14 cellular contexts compared by ENCODE assay signal in the genomic region with DNA sequence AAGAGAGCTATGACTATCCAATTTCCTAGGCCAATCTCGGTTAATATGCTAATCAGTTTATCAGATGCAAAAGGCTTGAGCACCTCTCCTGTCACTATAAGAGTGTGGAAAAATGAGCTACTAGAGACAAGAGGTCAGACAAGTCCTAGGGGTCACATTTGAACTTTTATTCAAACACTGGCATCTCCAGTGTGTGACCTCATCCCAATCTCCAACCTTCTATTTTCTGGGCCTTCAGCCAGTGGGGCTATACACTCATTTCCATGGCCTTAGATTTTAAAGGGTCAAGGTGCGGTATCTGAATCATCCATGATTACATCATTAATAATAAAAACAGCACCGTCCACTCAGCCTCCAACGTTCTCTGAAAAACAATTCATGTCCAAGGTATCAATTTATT.
A peak's percentile ranks its signal among the peaks of the same experiment; 100 is the strongest.
DNase-seq lines count a peak whose midpoint lies in the region; ATAC-seq, FAIRE-seq and TF ChIP-seq lines count a peak whose summit lies in the region.
"Had no signal": no experiment of that assay in that cellular context is flagged by ENCODE, and none has a peak within 500 bp of the region (broad histone marks: within the 10 kb centered on the region; RNA-seq: fewer than 3 reads in every experiment).

No MANE protein-coding gene starts in this region.

- intact Hi-C loops in dorsolateral prefrontal cortex (cut with DNase I): no loop called here

- no peak overlapping the region for H3K9ac ChIP-seq in astrocyte (ENCODE audit: low read length)

- peaks cover 19% of the 10 kb centered on the region for H3K36me3 Mint-ChIP-seq in astrocyte (ENCODE audit: low read depth, unreplicated experiment)

- H4K20me1 ChIP-seq in astrocyte (ENCODE audit: insufficient read depth, low read length): no peaks in the 10 kb centered on the region

- no peaks in the 10 kb centered on the region for H3K27me3 Mint-ChIP-seq in astrocyte (ENCODE audit: low read depth, unreplicated experiment)
- H3K27me3 Mint-ChIP-seq: activated naive CD8-positive, alpha-beta T cell; effector memory CD8-positive, alpha-beta T cell; stimulated activated naive B cell treated with anti-CD40 and anti-IgM and Interleukin-4, amounts not matched to agents 10 μg/mL and 1 μg/mL and 100 μg/mL, for 72 hours had no signal

- H3K4me3 Mint-ChIP-seq in astrocyte (ENCODE audit: unreplicated experiment): no peak overlapping the region
- H3K4me3 Mint-ChIP-seq: activated naive CD8-positive, alpha-beta T cell; effector memory CD8-positive, alpha-beta T cell; nephron progenitor cell; stimulated activated naive B cell treated with anti-CD40 and anti-IgM and Interleukin-4, amounts not matched to agents 10 μg/mL and 1 μg/mL and 100 μg/mL, for 72 hours had no signal

- H3K36me3 ChIP-seq in astrocyte (ENCODE audit: insufficient read depth, low read length): no peaks in the 10 kb centered on the region

- no peaks in the 10 kb centered on the region for H3K9me3 Mint-ChIP-seq in astrocyte (ENCODE audit: unreplicated experiment)
- H3K9me3 Mint-ChIP-seq: effector memory CD8-positive, alpha-beta T cell; nephron progenitor cell; stimulated activated naive B cell treated with anti-CD40 and anti-IgM and Interleukin-4, amounts not matched to agents 10 μg/mL and 1 μg/mL and 100 μg/mL, for 72 hours had no signal

- no peak for TF ChIP-seq CTCF in astrocyte (IDR thresholded peaks at IDR 0.05; ENCODE audit: insufficient read depth, low read depth, low read length)
- no peak for TF ChIP-seq CTCF in dorsolateral prefrontal cortex (IDR thresholded peaks at IDR 0.05 in 54 of 56, conservative IDR thresholded peaks at IDR 0.05 in 2 of 56; ENCODE audit: low read depth in 1 of 56, partially characterized antibody in 56 of 56)

- ATAC-seq in GM18520 (IDR thresholded peaks at IDR 0.05; ENCODE audit: unreplicated experiment): no peak
- ATAC-seq: effector memory CD8-positive, alpha-beta T cell; stimulated activated naive B cell treated with anti-CD40 and anti-IgM and Interleukin-4, amounts not matched to agents 10 μg/mL and 1 μg/mL and 100 μg/mL, for 72 hours had no signal

- no peak overlapping the region for H3K27ac Mint-ChIP-seq in astrocyte (ENCODE audit: unreplicated experiment)
- H3K27ac Mint-ChIP-seq: activated naive CD8-positive, alpha-beta T cell; effector memory CD8-positive, alpha-beta T cell; nephron progenitor cell; stimulated activated naive B cell treated with anti-CD40 and anti-IgM and Interleukin-4, amounts not matched to agents 10 μg/mL and 1 μg/mL and 100 μg/mL, for 72 hours had no signal

- H3K79me2 ChIP-seq in astrocyte (ENCODE audit: insufficient read depth, low read length): no peaks in the 10 kb centered on the region

- DNase-seq in HPDE6-E6E7 (ENCODE audit: extremely low spot score): peak; percentile 81
- DNase-seq in astrocyte (ENCODE audit: low read depth): peak; percentile 88
- DNase-seq in hepatic stellate cell (ENCODE audit: low spot score): peak; percentile 60
- peak; percentile 42 for DNase-seq in urothelium cell line (ENCODE audit: low spot score)
- DNase-seq in NCI-H187 (lab: John Stamatoyannopoulos, UW): no peak
- DNase-seq in dorsolateral prefrontal cortex: no peak
- DNase-seq: DMS79 treated with DMSO at 0.1 percent for 48 hours; effector memory CD8-positive, alpha-beta T cell; NCI-H1436 treated with DMSO at 0.1 percent for 48 hours; nephron progenitor cell; stimulated activated naive B cell treated with anti-CD40 and anti-IgM and Interleukin-4, amounts not matched to agents 10 μg/mL and 1 μg/mL and 100 μg/mL, for 72 hours had no signal

- H3K4me2 ChIP-seq in astrocyte (ENCODE audit: low read length): peak overlapping the region; percentile 28

- H3K4me1 ChIP-seq in astrocyte (ENCODE audit: insufficient read depth, low read length): peaks cover 15% of the 10 kb centered on the region

- H3K4me1 Mint-ChIP-seq in astrocyte (ENCODE audit: low read depth, unreplicated experiment): no peaks in the 10 kb centered on the region

- H3K4me3 ChIP-seq in astrocyte (ENCODE audit: insufficient read depth, low read depth, low read length): no peak overlapping the region
- no peak overlapping the region for H3K4me3 ChIP-seq in dorsolateral prefrontal cortex

- no peak overlapping the region for H3K27ac ChIP-seq in astrocyte (ENCODE audit: low read depth, low read length)
- no peak overlapping the region for H3K27ac ChIP-seq in dorsolateral prefrontal cortex

- H2AFZ ChIP-seq in astrocyte (ENCODE audit: low read depth, low read length): no peak overlapping the region

- H3K9me3 ChIP-seq in astrocyte (ENCODE audit: insufficient read depth, low read depth, low read length): no peaks in the 10 kb centered on the region

- H3K27me3 ChIP-seq in astrocyte (ENCODE audit: insufficient read depth, low read length) (no peaks in the 10 kb centered on the region), dorsolateral prefrontal cortex (no peaks in the 10 kb centered on the region)

- FAIRE-seq in astrocyte (lab: Jason Lieb, UNC): peak; percentile 78
- no peak for FAIRE-seq in urothelium cell line (lab: Jason Lieb, UNC)
- FAIRE-seq: TTC549 had no signal

Comparison
In these comparisons a context has a peak if more than half of its experiments do, and no peak if none do; other contexts are left out.
1. DNase-seq: peak in HPDE6-E6E7 (single experiment), astrocyte (single experiment), hepatic stellate cell (single experiment) and urothelium cell line (single experiment); none in NCI-H187 (0 of 2) and dorsolateral prefrontal cortex (0 of 10).